ENCODE assay signal across 23 cellular contexts in the genomic region with DNA sequence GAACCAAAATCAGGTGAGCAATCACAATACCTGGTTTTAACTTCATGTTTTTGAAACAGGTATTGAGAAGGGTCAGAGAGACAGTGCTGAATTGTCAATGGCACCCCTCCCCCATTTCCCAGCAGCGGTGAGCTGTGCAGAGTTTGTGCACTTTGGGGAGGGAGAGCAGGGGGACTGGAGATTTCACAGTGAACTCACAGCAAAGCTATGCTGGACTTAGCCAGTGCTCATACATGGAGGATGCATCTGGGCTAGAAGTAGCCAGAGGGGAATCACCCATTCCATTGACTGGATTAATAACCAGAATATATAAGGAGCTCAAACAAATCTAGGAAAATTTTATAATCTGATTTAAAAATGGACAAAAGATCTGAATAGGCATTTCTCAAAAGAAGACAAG.
DNase-seq lines count a peak whose midpoint lies in the region; ATAC-seq, FAIRE-seq and TF ChIP-seq lines count a peak whose summit lies in the region.
"Had no signal": no experiment of that assay in that cellular context is flagged by ENCODE, and none has a peak within 500 bp of the region (broad histone marks: within the 10 kb centered on the region; RNA-seq: fewer than 3 reads in every experiment).

No MANE protein-coding gene starts in this region.

- no peaks in the 10 kb centered on the region for H3K36me3 ChIP-seq in endothelial cell of umbilical vein (ENCODE audit: control insufficient read depth in 2 of 2, extremely low read depth in 1 of 2, insufficient read depth in 2 of 2, low read length in 2 of 2)
- H3K36me3 ChIP-seq in mesendoderm (ENCODE audit: control insufficient read depth, insufficient read depth, low read length): no peaks in the 10 kb centered on the region
- H3K36me3 ChIP-seq: BLaER1, HAP-1 had no signal

- no peak for ATAC-seq in HG03139 (IDR thresholded peaks at IDR 0.05; ENCODE audit: unreplicated experiment)
- ATAC-seq: CD8-positive, alpha-beta T cell had no signal

- no peaks in the 10 kb centered on the region for H3K9me1 ChIP-seq in endothelial cell of umbilical vein (replicated peaks; ENCODE audit: control insufficient read depth, extremely low read depth, insufficient read depth, low read length)

- H3K4me2 ChIP-seq in endothelial cell of umbilical vein (ENCODE audit: insufficient read depth, low read length) (no peak overlapping the region), mesendoderm (ENCODE audit: low read length) (no peak overlapping the region)
- H3K4me2 ChIP-seq: BLaER1 had no signal

- H3K4me3 ChIP-seq in endothelial cell of umbilical vein (replicated peaks in 1 of 3; ENCODE audit: insufficient read depth in 1 of 3, low read depth in 1 of 3, low read length in 3 of 3) (no peak overlapping the region), mesendoderm (ENCODE audit: low read length) (no peak overlapping the region)
- H3K4me3 ChIP-seq: BLaER1, GM23248, HAP-1 had no signal

- no peak overlapping the region for H2AK5ac ChIP-seq in mesendoderm (ENCODE audit: low read length)

- H3K4me1 ChIP-seq in endothelial cell of umbilical vein (ENCODE audit: control insufficient read depth, extremely low read depth, insufficient read depth, low read length): peaks cover 10% of the 10 kb centered on the region
- H3K4me1 ChIP-seq in mesendoderm (ENCODE audit: control insufficient read depth, low read depth, low read length): no peaks in the 10 kb centered on the region
- H3K4me1 ChIP-seq: BLaER1, Caco-2 had no signal

- H2AFZ ChIP-seq in endothelial cell of umbilical vein (ENCODE audit: low read depth, low read length): no peak overlapping the region
- H2AFZ ChIP-seq: GM23248 had no signal

- H3K9ac ChIP-seq in endothelial cell of umbilical vein (replicated peaks; ENCODE audit: extremely low read depth, insufficient read depth, low read length): no peak overlapping the region
- no peak overlapping the region for H3K9ac ChIP-seq in mesendoderm (ENCODE audit: low read length)
- H3K9ac ChIP-seq: BLaER1, GM23248 had no signal

- TF ChIP-seq CTCF in endothelial cell of umbilical vein (IDR thresholded peaks at IDR 0.05; ENCODE audit: extremely low read depth in 1 of 2, insufficient read depth in 1 of 2, low read depth in 1 of 2, low read length in 2 of 2): no peak

- H2BK15ac ChIP-seq in mesendoderm (replicated peaks; ENCODE audit: low read depth): no peak overlapping the region

- H3K27me3 ChIP-seq in endothelial cell of umbilical vein (ENCODE audit: control insufficient read depth in 2 of 2, insufficient read depth in 2 of 2, low read length in 2 of 2) (no peaks in the 10 kb centered on the region), mesendoderm (ENCODE audit: insufficient read depth, low read length, poor library complexity) (no peaks in the 10 kb centered on the region)
- H3K27me3 ChIP-seq: BLaER1 had no signal

- H3K79me2 ChIP-seq in endothelial cell of umbilical vein (ENCODE audit: control insufficient read depth, insufficient read depth, low read length): no peaks in the 10 kb centered on the region
- no peaks in the 10 kb centered on the region for H3K79me2 ChIP-seq in mesendoderm (ENCODE audit: control insufficient read depth, insufficient read depth, low read length)

- no peak overlapping the region for H3K27ac Mint-ChIP-seq in activated T-helper 2 cell treated with anti-CD3 and anti-CD28 coated beads, Interferon-gamma antibody, Interleukin-2, Interleukin-4, amounts not matched to agents 10 μg/mL and 5 μg/mL and 100 μg/mL, durations not matched to agents 14 hours and 24 hours and 36 hours
- H3K27ac Mint-ChIP-seq: B cell; CD8-positive, alpha-beta T cell; HFFc6 had no signal

- WGBS in mesendoderm (ENCODE audit: extremely low coverage, insufficient coverage, low lambda C conversion rate): no CpG with 5 or more reads among the region's 1 CpG

- H3K79me1 ChIP-seq in mesendoderm (ENCODE audit: low read length): no peaks in the 10 kb centered on the region

- no peak overlapping the region for H3K4ac ChIP-seq in mesendoderm (ENCODE audit: low read depth, low read length)

- DNase-seq in NCI-H748 (lab: John Stamatoyannopoulos, UW; ENCODE audit: unreplicated experiment) (peak; percentile 9), NCI-H748 treated with DMSO at 0.1 percent for 48 hours (lab: John Stamatoyannopoulos, UW) (no peak), endothelial cell of umbilical vein (ENCODE audit: low read depth, low spot score) (peak; percentile 61), mesendoderm (peak; percentile 1), renal cortical epithelial cell (ENCODE audit: low read depth) (peak; percentile 7), H54 (ENCODE audit: insufficient read length, low spot score) (no peak)
- no peak for DNase-seq in activated T-helper 2 cell treated with anti-CD3 and anti-CD28 coated beads, Interferon-gamma antibody, Interleukin-2, Interleukin-4, amounts not matched to agents 10 μg/mL and 5 μg/mL and 100 μg/mL, durations not matched to agents 14 hours and 24 hours and 36 hours (ENCODE audit: low spot score)
- DNase-seq: Caco-2; CD4-positive, CD25-positive, alpha-beta regulatory T cell; CD8-positive, alpha-beta T cell; DND-41; GM23248; HFFc6 had no signal

- CTCF ChIA-PET in endothelial cell of umbilical vein (lab: Charles Lee): interaction anchor here (0.9 to 1.4 kb wide), 4 partner anchors 23 to 190 kb away, joined by 3 to 4 read pairs (median 3); no protein-coding TSS in a partner anchor

- H3K56ac ChIP-seq in mesendoderm (ENCODE audit: low read length): no peak overlapping the region

- POLR2A ChIA-PET in endothelial cell of umbilical vein (lab: Charles Lee): no interaction called here

- no peak overlapping the region for H3K18ac ChIP-seq in mesendoderm (ENCODE audit: low read length)

- H2BK120ac ChIP-seq in mesendoderm (ENCODE audit: low read depth, low read length): no peak overlapping the region

- no peak overlapping the region for H3K23ac ChIP-seq in mesendoderm (ENCODE audit: low read length)

- no peak overlapping the region for H3K4me3 Mint-ChIP-seq in activated T-helper 2 cell treated with anti-CD3 and anti-CD28 coated beads, Interferon-gamma antibody, Interleukin-2, Interleukin-4, amounts not matched to agents 10 μg/mL and 5 μg/mL and 100 μg/mL, durations not matched to agents 14 hours and 24 hours and 36 hours (ENCODE audit: low read depth)
- H3K4me3 Mint-ChIP-seq: B cell; CD4-positive, CD25-positive, alpha-beta regulatory T cell; CD8-positive, alpha-beta T cell; HFFc6 had no signal

- H4K20me1 ChIP-seq in endothelial cell of umbilical vein (replicated peaks; ENCODE audit: control insufficient read depth, extremely low read depth, insufficient read depth, low read length): no peaks in the 10 kb centered on the region
- H4K20me1 ChIP-seq: BLaER1 had no signal

- FAIRE-seq in endothelial cell of umbilical vein (lab: Jason Lieb, UNC) (no peak), H54 (lab: Jason Lieb, UNC) (no peak)
- FAIRE-seq: A204.1, G401.6, GM12892, GM19239 had no signal

- dilution Hi-C loops in endothelial cell of umbilical vein (cut with MboI; ENCODE audit: extremely low pct_ligation_motif_present, low sequenced_read_pairs): no loop called here

- no peaks in the 10 kb centered on the region for H3K36me3 Mint-ChIP-seq in activated T-helper 2 cell treated with anti-CD3 and anti-CD28 coated beads, Interferon-gamma antibody, Interleukin-2, Interleukin-4, amounts not matched to agents 10 μg/mL and 5 μg/mL and 100 μg/mL, durations not matched to agents 14 hours and 24 hours and 36 hours (ENCODE audit: low read depth)
- H3K36me3 Mint-ChIP-seq: CD4-positive, CD25-positive, alpha-beta regulatory T cell; CD8-positive, alpha-beta T cell had no signal

- peaks cover 16% of the 10 kb centered on the region for H3K9me3 Mint-ChIP-seq in activated T-helper 2 cell treated with anti-CD3 and anti-CD28 coated beads, Interferon-gamma antibody, Interleukin-2, Interleukin-4, amounts not matched to agents 10 μg/mL and 5 μg/mL and 100 μg/mL, durations not matched to agents 14 hours and 24 hours and 36 hours

- H3K27me3 Mint-ChIP-seq in activated T-helper 2 cell treated with anti-CD3 and anti-CD28 coated beads, Interferon-gamma antibody, Interleukin-2, Interleukin-4, amounts not matched to agents 10 μg/mL and 5 μg/mL and 100 μg/mL, durations not matched to agents 14 hours and 24 hours and 36 hours (ENCODE audit: low read depth): no peaks in the 10 kb centered on the region
- H3K27me3 Mint-ChIP-seq: B cell; CD4-positive, CD25-positive, alpha-beta regulatory T cell had no signal

- H3K9me3 ChIP-seq in endothelial cell of umbilical vein (replicated peaks; ENCODE audit: control insufficient read depth, insufficient read depth, low read length): no peaks in the 10 kb centered on the region
- H3K9me3 ChIP-seq: BLaER1, Caco-2, HAP-1 had no signal

- H2BK5ac ChIP-seq in mesendoderm (ENCODE audit: low read length): no peak overlapping the region

- no peaks in the 10 kb centered on the region for H3K4me1 Mint-ChIP-seq in activated T-helper 2 cell treated with anti-CD3 and anti-CD28 coated beads, Interferon-gamma antibody, Interleukin-2, Interleukin-4, amounts not matched to agents 10 μg/mL and 5 μg/mL and 100 μg/mL, durations not matched to agents 14 hours and 24 hours and 36 hours (ENCODE audit: low read depth)
- H3K4me1 Mint-ChIP-seq: B cell; CD4-positive, CD25-positive, alpha-beta regulatory T cell had no signal

- intact Hi-C loops in endothelial cell of umbilical vein (cut with micrococcal nuclease): no loop called here
- intact Hi-C loops in activated T-helper 2 cell treated with anti-CD3 and anti-CD28 coated beads, Interferon-gamma antibody, Interleukin-2, Interleukin-4, amounts not matched to agents 10 μg/mL and 5 μg/mL and 100 μg/mL, durations not matched to agents 14 hours and 24 hours and 36 hours (cut with micrococcal nuclease): no loop called here

- no TSS peak for BruUV-seq in endothelial cell of umbilical vein (replicated peaks; lab: Mats Ljungman, UMichigan)

- TF ChIP-seq POLR2A in endothelial cell of umbilical vein (IDR thresholded peaks at IDR 0.05; ENCODE audit: low read depth, low read length): no peak
- no peak for TF ChIP-seq POLR2A in H54 (IDR thresholded peaks at IDR 0.05; ENCODE audit: low read depth, low read length)

- H4K5ac ChIP-seq in mesendoderm (ENCODE audit: low read length): no peak overlapping the region

- no peak overlapping the region for H4K8ac ChIP-seq in mesendoderm (ENCODE audit: low read depth, low read length)

- H3K27ac ChIP-seq in endothelial cell of umbilical vein (ENCODE audit: insufficient read depth, low read depth, low read length) (no peak overlapping the region), mesendoderm (ENCODE audit: low read depth, low read length) (no peak overlapping the region)
- H3K27ac ChIP-seq: 22Rv1, BLaER1, C4-2B, GM23248 had no signal

TF ChIP-seq in endothelial cell of umbilical vein, 7 proteins besides CTCF, POLR2A, EP300 and RAD21 (continues in another document):
- TF ChIP-seq MAX (IDR thresholded peaks at IDR 0.05; ENCODE audit: insufficient read depth, insufficient read length) (no peak), FOS (IDR thresholded peaks at IDR 0.05; ENCODE audit: borderline replicate concordance, insufficient read depth, low read length) (no peak), GATA2 (IDR thresholded peaks at IDR 0.05; ENCODE audit: insufficient read depth, insufficient read length, low read depth, low read length) (no peak)

Comparison
In these comparisons a context has a peak if more than half of its experiments do, and no peak if none do; other contexts are left out.
1. DNase-seq: peak in NCI-H748 (single experiment), endothelial cell of umbilical vein (single experiment), mesendoderm (single experiment) and renal cortical epithelial cell (single experiment); none in NCI-H748 treated with DMSO at 0.1 percent for 48 hours (single experiment), H54 (single experiment) and activated T-helper 2 cell treated with anti-CD3 and anti-CD28 coated beads, Interferon-gamma antibody, Interleukin-2, Interleukin-4, amounts not matched to agents 10 μg/mL and 5 μg/mL and 100 μg/mL, durations not matched to agents 14 hours and 24 hours and 36 hours (single experiment).